8 cellular contexts compared by ENCODE assay signal in the genomic region with DNA sequence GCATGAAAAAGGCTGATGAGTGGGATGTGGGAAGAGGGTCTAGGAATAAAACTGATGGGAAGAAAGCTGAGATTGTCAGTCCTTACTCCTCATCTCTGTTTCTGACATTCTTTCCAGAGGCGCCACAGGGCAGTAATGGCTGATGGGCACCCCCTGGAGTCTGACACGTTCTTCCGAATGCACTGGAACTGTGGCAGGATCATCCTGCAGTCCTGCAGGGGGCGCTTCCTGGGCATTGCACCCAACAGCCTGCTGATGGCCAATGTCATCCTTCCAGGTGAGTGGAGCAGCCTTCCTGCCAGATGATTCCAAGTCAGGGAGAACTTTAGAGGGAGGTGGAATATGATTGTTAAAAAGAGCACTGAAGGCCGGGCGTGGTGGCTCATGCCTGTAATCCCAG. TPM values are rescaled to one million over a fixed set of nuclear protein-coding genes. Genes with fewer than 3 reads are reported as not detected.
A peak's percentile ranks its signal among the peaks of the same experiment; 100 is the strongest.
DNase-seq lines count a peak whose midpoint lies in the region; ATAC-seq and TF ChIP-seq lines count a peak whose summit lies in the region.
"Had no signal": no experiment of that assay in that cellular context is flagged by ENCODE, and none has a peak within 500 bp of the region (broad histone marks: within the 10 kb centered on the region; RNA-seq: fewer than 3 reads in every experiment).

No MANE protein-coding gene starts in this region.

- H3K27me3 ChIP-seq in neural progenitor cell: no peaks in the 10 kb centered on the region
- H3K27me3 ChIP-seq in esophagus squamous epithelium: no peaks in the 10 kb centered on the region

- H3K27ac Mint-ChIP-seq in neural progenitor cell: no peak overlapping the region

- no peak for ATAC-seq in GM21723 (IDR thresholded peaks at IDR 0.05; ENCODE audit: unreplicated experiment)

- no peaks in the 10 kb centered on the region for H3K9me3 Mint-ChIP-seq in neural progenitor cell

- DNase-seq in NCI-H82 (lab: John Stamatoyannopoulos, UW) (peak; percentile 34), NCI-H82 treated with DMSO at 0.1 percent for 48 hours (lab: John Stamatoyannopoulos, UW; ENCODE audit: unreplicated experiment) (no peak), RKO (ENCODE audit: low spot score) (peak; percentile 28), neural progenitor cell (ENCODE audit: low spot score) (peak; percentile 34), esophagus squamous epithelium (lab: John Stamatoyannopoulos, UW) (no peak)
- DNase-seq: activated CD4-positive, alpha-beta T cell treated with anti-CD3 and anti-CD28 coated beads, Interleukin-2, amount 50 U/mL, for 4 hours; C1 segment of cervical spinal cord had no signal

- no peaks in the 10 kb centered on the region for H3K4me1 Mint-ChIP-seq in neural progenitor cell

- 52 to 68% methylated on average over 4 to 6 of the region's 6 CpGs for WGBS in esophagus squamous epithelium, 2 donors

- no peaks in the 10 kb centered on the region for H3K36me3 Mint-ChIP-seq in neural progenitor cell

- intact Hi-C loops in esophagus squamous epithelium (cut with DNase I): loop anchor here (10.0 kb wide), 1 partner anchor 46 kb away; no protein-coding TSS in a partner anchor

- H3K9me3 ChIP-seq in neural progenitor cell (ENCODE audit: low read depth) (no peaks in the 10 kb centered on the region), esophagus squamous epithelium (no peaks in the 10 kb centered on the region)

- H3K36me3 ChIP-seq in neural progenitor cell (no peaks in the 10 kb centered on the region), esophagus squamous epithelium (no peaks in the 10 kb centered on the region)

- no peak overlapping the region for H3K27ac ChIP-seq in neural progenitor cell
- H3K27ac ChIP-seq in esophagus squamous epithelium: no peak overlapping the region

- no peak overlapping the region for H3K4me3 Mint-ChIP-seq in neural progenitor cell

- H3K4me1 ChIP-seq in neural progenitor cell (peaks cover 8% of the 10 kb centered on the region), esophagus squamous epithelium (no peaks in the 10 kb centered on the region)

- no peak overlapping the region for H3K4me3 ChIP-seq in neural progenitor cell
- no peak overlapping the region for H3K4me3 ChIP-seq in esophagus squamous epithelium

- no peaks in the 10 kb centered on the region for H3F3A ChIP-seq in neural progenitor cell (ENCODE audit: low read depth)

- TF ChIP-seq POLR2A in esophagus squamous epithelium (IDR thresholded peaks at IDR 0.05): no peak

- TF ChIP-seq CTCF in neural progenitor cell (IDR thresholded peaks at IDR 0.05) (peak; percentile 52), esophagus squamous epithelium (IDR thresholded peaks at IDR 0.05) (peak in 1 of 6 experiments; percentile 23)

- peaks cover 9% of the 10 kb centered on the region for H3K27me3 Mint-ChIP-seq in neural progenitor cell (ENCODE audit: insufficient read depth, low read depth)

- H3K4me2 ChIP-seq in neural progenitor cell: no peak overlapping the region

- no peak overlapping the region for H2AFZ ChIP-seq in neural progenitor cell (replicated peaks)

- no peaks in the 10 kb centered on the region for H4K20me1 ChIP-seq in neural progenitor cell (ENCODE audit: low read depth)

- H3K9ac ChIP-seq in neural progenitor cell: no peak overlapping the region

- H3K79me2 ChIP-seq in neural progenitor cell (ENCODE audit: low read depth): no peaks in the 10 kb centered on the region

RNA-seq across cellular contexts. Expression of gene FSCN3, which starts 4.8 kb away (rescaled TPM):
- 1.1 and 2.2 TPM in 2 replicates for total RNA-seq in neural progenitor cell (ENCODE audit: low replicate concordance)
- total RNA-seq in esophagus squamous epithelium: 1 to 10 TPM in 3 of 4 donors, not detected in 1; 1.1 to 3.1 (median 2.9) TPM

RNA-seq across cellular contexts. Expression of gene ARF5, which starts 10.1 kb away (rescaled TPM):
- total RNA-seq in neural progenitor cell (ENCODE audit: low replicate concordance) (229 and 266 TPM in 2 replicates), esophagus squamous epithelium (100 to 1,000 TPM; 169 to 260 (median 209) TPM)

RNA-seq across cellular contexts. Expression of gene GCC1, which starts 12.9 kb away (rescaled TPM):
- total RNA-seq in neural progenitor cell (ENCODE audit: low replicate concordance) (7.1 and 13.5 TPM in 2 replicates), esophagus squamous epithelium (10 to 100 TPM; 13.5 to 17.3 (median 14.9) TPM)

RNA-seq across cellular contexts. Expression of gene PAX4, which starts 19.6 kb away (rescaled TPM):
- total RNA-seq in neural progenitor cell (ENCODE audit: low replicate concordance): not detected in 2 replicates
- not detected for total RNA-seq in esophagus squamous epithelium

RNA-seq across cellular contexts. Expression of gene SND1, which starts 53.7 kb away (rescaled TPM):
- 146 and 154 TPM in 2 replicates for total RNA-seq in neural progenitor cell (ENCODE audit: low replicate concordance)
- total RNA-seq in esophagus squamous epithelium: 10 to 100 TPM; 84.2 to 98.8 (median 93.4) TPM

Comparison
In these comparisons a context has a peak if more than half of its experiments do, and no peak if none do; other contexts are left out.
1. DNase-seq: peak in NCI-H82 (single experiment), RKO (single experiment) and neural progenitor cell (single experiment); none in NCI-H82 treated with DMSO at 0.1 percent for 48 hours (single experiment) and esophagus squamous epithelium (single experiment).